Comparison of ENCODE assay signal across 25 cellular contexts in genomic region chr12:85299058-85299457, GRCh38. TPM values are rescaled to one million over a fixed set of nuclear protein-coding genes. Genes with fewer than 3 reads are reported as not detected.
"Had no signal": no experiment of that assay in that cellular context is flagged by ENCODE, and none has a peak within 500 bp of the region (broad histone marks: within the 10 kb centered on the region; RNA-seq: fewer than 3 reads in every experiment).

No MANE protein-coding gene starts in this region.

- DNase-seq: IMR-90, Karpas-422, KG1, MG63, NCI-H1092 treated with DMSO at 0.1 percent for 48 hours, NCI-H1436, NCI-H187, NCI-H2029, NCI-H2081 treated with DMSO at 0.1 percent for 48 hours, NCI-H2171, NCI-H226, NCI-H446, NCI-H510A, NCI-H524 treated with DMSO at 0.1 percent for 48 hours, NCI-H69, NCI-H774, PC-9, Peyer's patch, SHP77 treated with DMSO at 0.1 percent for 48 hours, SJCRH30, T-helper 1 cell had no signal

RNA-seq across cellular contexts. Expression of gene ALX1, which starts 19.0 kb away (rescaled TPM):
- total RNA-seq: HepG2, HT1080, IMR-90, OCI-LY7, PC-9, Peyer's patch, Right ventricle myocardium inferior had no signal
- polyA plus RNA-seq: HepG2, IMR-90 had no signal
